17 cellular contexts compared by ENCODE assay signal in genomic region chr6:22622390-22622789, GRCh38. TPM values are rescaled to one million over a fixed set of nuclear protein-coding genes. Genes with fewer than 3 reads are reported as not detected.
DNase-seq lines count a peak whose midpoint lies in the region; FAIRE-seq and TF ChIP-seq lines count a peak whose summit lies in the region.
"Had no signal": no experiment of that assay in that cellular context is flagged by ENCODE, and none has a peak within 500 bp of the region (broad histone marks: within the 10 kb centered on the region; RNA-seq: fewer than 3 reads in every experiment).

No MANE protein-coding gene starts in this region.

- H3K27ac ChIP-seq in SK-N-MC, result no peak overlapping the region
- peak overlapping the region; percentile 5 for H3K27ac ChIP-seq in iPS-20b (ENCODE audit: low read length)
- peak overlapping the region; percentile 31 for H3K27ac ChIP-seq in smooth muscle cell (ENCODE audit: low read depth)

- no peak for TF ChIP-seq CTCF in smooth muscle cell (IDR thresholded peaks at IDR 0.05; ENCODE audit: borderline replicate concordance, insufficient read depth, poor library complexity, severe bottlenecking)

- H3K9ac ChIP-seq in SK-N-MC (ENCODE audit: insufficient read length), result no peak overlapping the region
- H3K9ac ChIP-seq in iPS-20b (ENCODE audit: low read depth, low read length), result no peak overlapping the region
- H3K9ac ChIP-seq in smooth muscle cell (ENCODE audit: low read depth), result no peak overlapping the region

- no peaks in the 10 kb centered on the region for H3K79me2 ChIP-seq in smooth muscle cell (ENCODE audit: low read depth)

- no peak for FAIRE-seq in GM12892 (lab: Jason Lieb, UNC)
- FAIRE-seq: GM18507 had no signal

- H3K36me3 ChIP-seq in SK-N-MC (ENCODE audit: insufficient read depth, low read length) (no peaks in the 10 kb centered on the region), iPS-20b (ENCODE audit: insufficient read depth, low read depth, low read length) (no peaks in the 10 kb centered on the region), smooth muscle cell (ENCODE audit: low read depth) (no peaks in the 10 kb centered on the region)

- H3K9me3 ChIP-seq in SK-N-MC (ENCODE audit: low read depth, low read length) (no peaks in the 10 kb centered on the region; the same call in 1 of the 2 replicates), iPS-20b (ENCODE audit: insufficient read depth, low read depth, low read length) (peaks cover 9% of the 10 kb centered on the region; the same call in 1 of the 2 replicates), smooth muscle cell (replicated peaks; ENCODE audit: low read depth) (no peaks in the 10 kb centered on the region)

- no peak for TF ChIP-seq POLR2A in GM12892 (IDR thresholded peaks at IDR 0.05; ENCODE audit: low read depth, low read length)

- peak overlapping the region; percentile 60 for H2AFZ ChIP-seq in smooth muscle cell (ENCODE audit: low read depth)

- DNase-seq in NCI-H446 (lab: John Stamatoyannopoulos, UW) (peak; percentile 2 to 24), NCI-H446 treated with DMSO at 0.1 percent for 48 hours (lab: John Stamatoyannopoulos, UW) (no peak), SK-N-MC (ENCODE audit: low read depth, low spot score) (peak; percentile 20), smooth muscle cell (lab: John Stamatoyannopoulos, UW; ENCODE audit: unreplicated experiment) (no peak), COR-L47 (lab: John Stamatoyannopoulos, UW) (no peak), superior temporal gyrus (ENCODE audit: extremely low spot score) (no peak), GM12892 (ENCODE audit: insufficient read length) (no peak)
- DNase-seq: 8988T, C1 segment of cervical spinal cord, DMS153, HCEC 1CT, Kasumi-1, NCI-H146, NCI-H2081 treated with DMSO at 0.1 percent for 48 hours, NCI-H526 treated with DMSO at 0.1 percent for 48 hours had no signal

- H3K4me3 ChIP-seq in SK-N-MC, result no peak overlapping the region
- H3K4me3 ChIP-seq in iPS-20b (ENCODE audit: low read length), result no peak overlapping the region
- H3K4me3 ChIP-seq in smooth muscle cell, result no peak overlapping the region

- H3K27me3 ChIP-seq in iPS-20b (ENCODE audit: insufficient read depth, low read length) (no peaks in the 10 kb centered on the region), smooth muscle cell (ENCODE audit: low read depth) (no peaks in the 10 kb centered on the region)

- H3K4me2 ChIP-seq in smooth muscle cell, result no peak overlapping the region

- H3K4me1 ChIP-seq in iPS-20b (ENCODE audit: insufficient read depth, low read length) (peaks cover 12% of the 10 kb centered on the region; the same call in 1 of the 2 replicates), smooth muscle cell (ENCODE audit: low read depth) (no peaks in the 10 kb centered on the region)

- H4K20me1 ChIP-seq in smooth muscle cell (ENCODE audit: low read depth), result no peaks in the 10 kb centered on the region

- H3F3A ChIP-seq in smooth muscle cell (ENCODE audit: low read depth), result peaks cover 4% of the 10 kb centered on the region

RNA-seq across cellular contexts. Expression of gene HDGFL1, which starts 53.0 kb away (rescaled TPM):
- total RNA-seq in smooth muscle cell, result not detected in 2 replicates
- not detected in 2 replicates for polyA plus RNA-seq in smooth muscle cell
- polyA plus RNA-seq in GM12892 (2012; ENCODE audit: missing spikeins), result 0.49 TPM

Comparison
In these comparisons a context has a peak if more than half of its experiments do, and no peak if none do; other contexts are left out.
1. DNase-seq: peak in NCI-H446 (2 of 2) and SK-N-MC (single experiment); none in NCI-H446 treated with DMSO at 0.1 percent for 48 hours (single experiment), smooth muscle cell (single experiment), COR-L47 (single experiment), superior temporal gyrus (single experiment) and GM12892 (single experiment).